10 cellular contexts compared by ENCODE assay signal in genomic region chr3:133928136-133928893, GRCh38. TPM values are rescaled to one million over a fixed set of nuclear protein-coding genes. Genes with fewer than 3 reads are reported as not detected.
DNase-seq lines count a peak whose midpoint lies in the region; ATAC-seq and TF ChIP-seq lines count a peak whose summit lies in the region.
"Had no signal": no experiment of that assay in that cellular context is flagged by ENCODE, and none has a peak within 500 bp of the region (broad histone marks: within the 10 kb centered on the region; RNA-seq: fewer than 3 reads in every experiment).

No MANE protein-coding gene starts in this region.

- peak overlapping the region; percentile 71 for H3K4me2 ChIP-seq in DOHH2 (ENCODE audit: low read length)

- H3K4me3 ChIP-seq in DOHH2 (ENCODE audit: low read length): peak overlapping the region; percentile 66
- no peak overlapping the region for H3K4me3 ChIP-seq in colonic mucosa
- H3K4me3 ChIP-seq: body of pancreas had no signal

- H3K9me2 ChIP-seq in DOHH2 (replicated peaks; ENCODE audit: control insufficient read depth, low read length): no peaks in the 10 kb centered on the region

- H3K27me3 ChIP-seq in DOHH2 (ENCODE audit: control insufficient read depth, low read length): peaks cover 17% of the 10 kb centered on the region
- H3K27me3 ChIP-seq in colonic mucosa: no peaks in the 10 kb centered on the region
- H3K27me3 ChIP-seq: body of pancreas, tibial nerve had no signal

- H3K27me3 Mint-ChIP-seq in IgD-negative memory B cell (peaks cover 17% of the 10 kb centered on the region), nephron progenitor cell (ENCODE audit: low read depth, poor library complexity) (peaks cover 26% of the 10 kb centered on the region)

- no peaks in the 10 kb centered on the region for H3K36me3 Mint-ChIP-seq in IgD-negative memory B cell
- H3K36me3 Mint-ChIP-seq in nephron progenitor cell (ENCODE audit: low read depth): peaks cover 2% of the 10 kb centered on the region

- H3K4me3 Mint-ChIP-seq in IgD-negative memory B cell (peak overlapping the region; percentile 64 to 91 (median 81)), nephron progenitor cell (peak overlapping the region; percentile 75)

- H3K36me3 ChIP-seq in DOHH2 (ENCODE audit: control insufficient read depth, low read length): no peaks in the 10 kb centered on the region
- no peaks in the 10 kb centered on the region for H3K36me3 ChIP-seq in colonic mucosa
- H3K36me3 ChIP-seq: tibial nerve had no signal

- H3K27ac ChIP-seq in DOHH2 (ENCODE audit: low read depth, low read length) (no peak overlapping the region), colonic mucosa (no peak overlapping the region)
- H3K27ac ChIP-seq: body of pancreas, tibial nerve had no signal

- no peaks in the 10 kb centered on the region for H3F3A ChIP-seq in DOHH2 (ENCODE audit: control insufficient read depth, insufficient read depth)

- peak overlapping the region in 1 of 2 donors; percentile 47 for H3K9ac ChIP-seq in colonic mucosa (ENCODE audit: low read depth in 2 of 2, low read length in 2 of 2)

- DNase-seq in colonic mucosa (peak; percentile 14), nephron progenitor cell (no peak), MV-4-11 (lab: John Stamatoyannopoulos, UW) (no peak)

- TF ChIP-seq CTCF in DOHH2 (IDR thresholded peaks at IDR 0.05; ENCODE audit: low read depth, low read length, poor library complexity, severe bottlenecking) (no peak), colonic mucosa (IDR thresholded peaks at IDR 0.05) (no peak), nephron progenitor cell (IDR thresholded peaks at IDR 0.05) (no peak)

- H3K9me3 Mint-ChIP-seq in IgD-negative memory B cell: no peaks in the 10 kb centered on the region
- H3K9me3 Mint-ChIP-seq in nephron progenitor cell: no peaks in the 10 kb centered on the region

- peak overlapping the region in 1 of 3 donors; percentile 67 for H3K27ac Mint-ChIP-seq in IgD-negative memory B cell
- H3K27ac Mint-ChIP-seq in nephron progenitor cell: no peak overlapping the region

- H4K20me1 ChIP-seq in DOHH2 (ENCODE audit: control insufficient read depth, insufficient read depth, low read depth, low read length): no peaks in the 10 kb centered on the region

- ATAC-seq in HG02870 (IDR thresholded peaks at IDR 0.05; ENCODE audit: unreplicated experiment) (no peak), HG03159 (IDR thresholded peaks at IDR 0.05; ENCODE audit: unreplicated experiment) (no peak), HG02759 (IDR thresholded peaks at IDR 0.05; ENCODE audit: unreplicated experiment) (no peak)

- peaks cover 0 to 10% (median 6%) of the 10 kb centered on the region in 3 donors for H3K4me1 Mint-ChIP-seq in IgD-negative memory B cell
- H3K4me1 Mint-ChIP-seq in nephron progenitor cell: peaks cover 17% of the 10 kb centered on the region

- H3K9me3 ChIP-seq in DOHH2 (ENCODE audit: control insufficient read depth, insufficient read depth, low read length) (no peaks in the 10 kb centered on the region), colonic mucosa (no peaks in the 10 kb centered on the region)
- H3K9me3 ChIP-seq: body of pancreas, tibial nerve had no signal

- intact Hi-C loops in colonic mucosa (cut with DNase I): loop anchor here (2.0 to 10.0 kb wide), 3 partner anchors 110 to 1204 kb away; partner anchors contain the start of genes NPHP3 and TOPBP1

- H3K4me1 ChIP-seq in DOHH2 (ENCODE audit: control insufficient read depth, low read length) (peaks cover 10% of the 10 kb centered on the region), colonic mucosa (no peaks in the 10 kb centered on the region)

- no peaks in the 10 kb centered on the region for H3K79me2 ChIP-seq in DOHH2 (ENCODE audit: control insufficient read depth, low read length)

RNA-seq across cellular contexts. Expression of gene RAB6B, which starts 32.6 kb away (rescaled TPM):
- polyA plus RNA-seq in IgD-negative memory B cell: 0.36 TPM
- 1 to 10 TPM; 2.6 to 5.6 TPM for total RNA-seq in colonic mucosa
